Comparison of ENCODE assay signal across 1 cellular context in the genomic region with DNA sequence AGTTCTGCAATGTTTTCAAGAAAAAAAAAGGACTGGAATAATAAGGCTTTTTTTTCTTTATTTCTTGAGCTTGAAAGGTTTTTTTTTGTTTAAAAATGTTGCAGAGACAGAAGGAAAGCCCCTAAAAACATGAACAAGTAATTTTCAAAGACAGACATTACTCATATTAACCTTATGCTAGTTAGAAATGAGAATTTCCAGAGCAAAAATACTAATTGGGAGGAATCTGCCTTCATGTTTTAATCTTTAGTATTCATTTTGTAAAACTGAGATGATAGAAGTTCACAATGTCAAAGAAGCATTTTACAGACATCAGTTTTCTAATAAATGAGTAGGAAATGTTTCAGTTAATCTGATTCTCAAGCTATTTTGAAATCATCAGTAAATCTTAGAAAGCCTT.
TF ChIP-seq lines count a peak whose summit lies in the region.

No MANE protein-coding gene starts in this region.

TF ChIP-seq in HEK293T, 16 proteins besides CTCF, POLR2A, EP300 and RAD21 (continued from another document):
- TF ChIP-seq FOXK2 (IDR thresholded peaks at IDR 0.05) (no peak), HDGF (IDR thresholded peaks at IDR 0.05; ENCODE audit: borderline replicate concordance) (no peak), ARNT (IDR thresholded peaks at IDR 0.05) (no peak), LEF1 (IDR thresholded peaks at IDR 0.05; ENCODE audit: borderline replicate concordance) (no peak), ELF4 (IDR thresholded peaks at IDR 0.05) (no peak), ZNF384 (IDR thresholded peaks at IDR 0.05) (no peak), FOXA1 (IDR thresholded peaks at IDR 0.05) (no peak), FOXM1 (IDR thresholded peaks at IDR 0.05; ENCODE audit: borderline replicate concordance) (no peak), L3MBTL2 (conservative IDR thresholded peaks at IDR 0.05) (no peak), BHLHE40 (IDR thresholded peaks at IDR 0.05; ENCODE audit: borderline replicate concordance) (no peak)
